In genomic region chr11:61792310-61793083, GRCh38 we compare ENCODE assay signal across 8 cellular contexts. TPM values are rescaled to one million over a fixed set of nuclear protein-coding genes. Genes with fewer than 3 reads are reported as not detected.
DNase-seq lines count a peak whose midpoint lies in the region; ATAC-seq and TF ChIP-seq lines count a peak whose summit lies in the region.

FEN1 (plus strand) TSS chr11:61792911; CDS start chr11:61795362, 2,451 bp downstream.
TMEM258 (minus strand) TSS chr11:61792599; CDS start chr11:61792558, 41 bp downstream.

- peak; percentile 95 for DNase-seq in GM12865 (ENCODE audit: low read depth)
- peak; percentile 90 to 98 (median 98) for DNase-seq in NCI-H1417 (lab: John Stamatoyannopoulos, UW)
- peak; percentile 95 for DNase-seq in SW480 (ENCODE audit: low spot score)
- peak; percentile 90 for DNase-seq in activated naive CD8-positive, alpha-beta T cell treated with anti-CD3 and anti-CD28 coated beads, Interleukin-2, amount 50 U/mL, for 24 hours
- DNase-seq in cardiac muscle cell (ENCODE audit: low read depth in 1 of 2, low spot score in 1 of 2) = peak; percentile 92 to 94
- DNase-seq in pons (ENCODE audit: low spot score) = peak; percentile 96
- peak; percentile 90 for DNase-seq in type B pancreatic cell (ENCODE audit: extremely low spot score, unreplicated experiment)

- H3K36me3 ChIP-seq in cardiac muscle cell = peaks cover 13% of the 10 kb centered on the region

- peak within 1 kb of the TSS; percentile 91 for H3K27ac ChIP-seq in cardiac muscle cell

- TF ChIP-seq CTCF in GM12865 (IDR thresholded peaks at IDR 0.05; ENCODE audit: insufficient read depth, low read depth, low read length, missing control alignments) (no peak), cardiac muscle cell (IDR thresholded peaks at IDR 0.05; ENCODE audit: low read depth, low read length) (no peak), type B pancreatic cell (conservative IDR thresholded peaks at IDR 0.05) (peak; percentile 31)

- ATAC-seq in HG02759 (IDR thresholded peaks at IDR 0.05; ENCODE audit: unreplicated experiment) = peak; percentile 89
- peak; percentile 90 for ATAC-seq in activated naive CD8-positive, alpha-beta T cell treated with anti-CD3 and anti-CD28 coated beads, Interleukin-2, amount 50 U/mL, for 24 hours

- no peaks in the 10 kb centered on the region for H3K27me3 ChIP-seq in cardiac muscle cell

- H3K4me3 Mint-ChIP-seq in activated naive CD8-positive, alpha-beta T cell treated with anti-CD3 and anti-CD28 coated beads, Interleukin-2, amount 50 U/mL, for 24 hours = peak within 1 kb of the TSS; percentile 89
- H3K4me3 Mint-ChIP-seq in type B pancreatic cell = peak within 1 kb of the TSS; percentile 98

- no peaks in the 10 kb centered on the region for H3K9me3 Mint-ChIP-seq in activated naive CD8-positive, alpha-beta T cell treated with anti-CD3 and anti-CD28 coated beads, Interleukin-2, amount 50 U/mL, for 24 hours
- no peaks in the 10 kb centered on the region for H3K9me3 Mint-ChIP-seq in type B pancreatic cell

- H3K9me3 ChIP-seq in cardiac muscle cell (ENCODE audit: low read depth) = no peaks in the 10 kb centered on the region

- H3K27ac Mint-ChIP-seq in activated naive CD8-positive, alpha-beta T cell treated with anti-CD3 and anti-CD28 coated beads, Interleukin-2, amount 50 U/mL, for 24 hours = peak within 1 kb of the TSS; percentile 100
- peak within 1 kb of the TSS; percentile 98 for H3K27ac Mint-ChIP-seq in type B pancreatic cell

- peaks cover 11% of the 10 kb centered on the region for H3K4me1 ChIP-seq in cardiac muscle cell (ENCODE audit: low read depth)

- H3K4me3 ChIP-seq in GM12865 (ENCODE audit: low read depth, low read length) = peak within 1 kb of the TSS; percentile 97
- peak within 1 kb of the TSS; percentile 76 for H3K4me3 ChIP-seq in cardiac muscle cell

- no peaks in the 10 kb centered on the region for H3K27me3 Mint-ChIP-seq in activated naive CD8-positive, alpha-beta T cell treated with anti-CD3 and anti-CD28 coated beads, Interleukin-2, amount 50 U/mL, for 24 hours
- H3K27me3 Mint-ChIP-seq in type B pancreatic cell = no peaks in the 10 kb centered on the region

- peaks cover 52% of the 10 kb centered on the region for H3K4me1 Mint-ChIP-seq in activated naive CD8-positive, alpha-beta T cell treated with anti-CD3 and anti-CD28 coated beads, Interleukin-2, amount 50 U/mL, for 24 hours
- peaks cover 14% of the 10 kb centered on the region for H3K4me1 Mint-ChIP-seq in type B pancreatic cell (ENCODE audit: unreplicated experiment)

- H3K36me3 Mint-ChIP-seq in activated naive CD8-positive, alpha-beta T cell treated with anti-CD3 and anti-CD28 coated beads, Interleukin-2, amount 50 U/mL, for 24 hours (ENCODE audit: low read depth) = peaks cover 61% of the 10 kb centered on the region
- peaks cover 4% of the 10 kb centered on the region for H3K36me3 Mint-ChIP-seq in type B pancreatic cell

RNA-seq across cellular contexts. Expression of gene FEN1, which starts in this region (rescaled TPM):
- 13.5 and 30.7 TPM in 2 replicates for total RNA-seq in cardiac muscle cell
- polyA plus RNA-seq in cardiac muscle cell = 13.2 and 39.2 TPM in 2 replicates
- 27.7 and 44.6 TPM in 2 replicates for total RNA-seq in type B pancreatic cell (ENCODE audit: low replicate concordance)

RNA-seq across cellular contexts. Expression of gene TMEM258, which starts in this region (rescaled TPM):
- total RNA-seq in cardiac muscle cell = 29.3 and 35.3 TPM in 2 replicates
- polyA plus RNA-seq in cardiac muscle cell = 241 and 255 TPM in 2 replicates
- 158 and 162 TPM in 2 replicates for total RNA-seq in type B pancreatic cell (ENCODE audit: low replicate concordance)

Comparison
In these comparisons a context has a peak if more than half of its experiments do, and no peak if none do; other contexts are left out.
1. Peak in every context shown above with its lines: DNase-seq, ATAC-seq, H3K4me3 ChIP-seq and H3K27ac ChIP-seq.